In genomic region chr6:102494808-102495207, GRCh38 we compare ENCODE assay signal across 8 cellular contexts.
"Had no signal": no experiment of that assay in that cellular context is flagged by ENCODE, and none has a peak within 500 bp of the region (broad histone marks: within the 10 kb centered on the region; RNA-seq: fewer than 3 reads in every experiment).

No MANE protein-coding gene starts in this region.

- DNase-seq: GM23248, GOT3, H7, H9, HCEC 1CT, HFFc6 had no signal

- ATAC-seq: GM23338, HCT116 had no signal
